Comparison of ENCODE assay signal across 21 cellular contexts in the genomic region with DNA sequence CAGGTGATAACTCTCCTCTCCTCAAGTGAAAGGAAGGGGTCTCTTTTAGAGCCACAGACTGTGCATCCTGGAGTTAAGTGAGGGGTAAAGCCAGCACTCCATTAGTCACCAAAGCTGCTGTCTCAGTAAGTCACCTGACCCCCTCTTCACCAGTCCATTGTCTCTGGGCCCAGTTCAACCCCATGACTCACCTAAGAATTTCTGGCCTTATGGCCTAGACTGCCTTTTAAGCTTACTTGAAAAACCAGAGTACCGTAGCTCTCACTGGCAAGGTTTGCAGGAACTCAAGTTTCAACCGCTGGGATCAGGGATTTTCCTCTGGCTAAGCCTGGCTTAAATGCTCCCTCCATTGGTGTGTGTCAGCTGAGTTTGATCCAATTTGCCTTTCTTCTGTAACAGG. TPM values are rescaled to one million over a fixed set of nuclear protein-coding genes. Genes with fewer than 3 reads are reported as not detected.
DNase-seq lines count a peak whose midpoint lies in the region; FAIRE-seq and TF ChIP-seq lines count a peak whose summit lies in the region.
"Had no signal": no experiment of that assay in that cellular context is flagged by ENCODE, and none has a peak within 500 bp of the region (broad histone marks: within the 10 kb centered on the region; RNA-seq: fewer than 3 reads in every experiment).

No MANE protein-coding gene starts in this region.

- no peaks in the 10 kb centered on the region for H3K79me2 ChIP-seq in mesendoderm (ENCODE audit: control insufficient read depth, insufficient read depth, low read length)

- H3K9ac ChIP-seq in mesendoderm (ENCODE audit: low read length) = no peak overlapping the region

- no peak overlapping the region for H2BK5ac ChIP-seq in mesendoderm (ENCODE audit: low read length)

- no peak overlapping the region for H2AK5ac ChIP-seq in mesendoderm (ENCODE audit: low read length)

- no peaks in the 10 kb centered on the region for H3K27me3 ChIP-seq in bronchial epithelial cell (ENCODE audit: control insufficient read depth, insufficient read depth, low read length)
- no peaks in the 10 kb centered on the region for H3K27me3 ChIP-seq in mesendoderm (ENCODE audit: insufficient read depth, low read length, poor library complexity)

- no peak overlapping the region for H3K56ac ChIP-seq in mesendoderm (ENCODE audit: low read length)

- no peaks in the 10 kb centered on the region for H3K79me1 ChIP-seq in mesendoderm (ENCODE audit: low read length)

- H3K4me1 Mint-ChIP-seq in HFFc6 (ENCODE audit: low read depth) = peaks cover 2% of the 10 kb centered on the region
- H3K4me1 Mint-ChIP-seq: endodermal cell had no signal

- no peak overlapping the region for H3K23ac ChIP-seq in mesendoderm (ENCODE audit: low read length)

- no peak overlapping the region for H3K4me2 ChIP-seq in mesendoderm (ENCODE audit: low read length)

- peaks cover 5% of the 10 kb centered on the region for H3K27me3 Mint-ChIP-seq in HFFc6 (ENCODE audit: insufficient read depth)
- H3K27me3 Mint-ChIP-seq: activated naive CD4-positive, alpha-beta T cell treated with anti-CD3 and anti-CD28 coated beads, Interleukin-2, amount 50 U/mL, for 24 hours had no signal

- FAIRE-seq in bronchial epithelial cell (lab: Jason Lieb, UNC) = peak; percentile 79
- FAIRE-seq: G401.6 had no signal

- H3K27ac ChIP-seq in mesendoderm (ENCODE audit: low read depth, low read length) = no peak overlapping the region
- H3K27ac ChIP-seq: prostate gland had no signal

- no peaks in the 10 kb centered on the region for H3K9me3 Mint-ChIP-seq in HFFc6
- H3K9me3 Mint-ChIP-seq: activated naive CD4-positive, alpha-beta T cell treated with anti-CD3 and anti-CD28 coated beads, Interleukin-2, amount 50 U/mL, for 24 hours; endodermal cell had no signal

- WGBS in mesendoderm (ENCODE audit: extremely low coverage, insufficient coverage, low lambda C conversion rate) = no CpG with 5 or more reads among the region's 2 CpGs

- H3K18ac ChIP-seq in mesendoderm (ENCODE audit: low read length) = no peak overlapping the region

- no peak overlapping the region for H3K4me3 ChIP-seq in bronchial epithelial cell (ENCODE audit: low read depth, low read length)
- no peak overlapping the region for H3K4me3 ChIP-seq in mesendoderm (ENCODE audit: low read length)
- H3K4me3 ChIP-seq: prostate gland had no signal

- no peak overlapping the region for H3K4ac ChIP-seq in mesendoderm (ENCODE audit: low read depth, low read length)

- no peak overlapping the region for H4K8ac ChIP-seq in mesendoderm (ENCODE audit: low read depth, low read length)

- DNase-seq in EH (ENCODE audit: low read depth) (peak; percentile 6), NCI-H2029 (lab: John Stamatoyannopoulos, UW) (peak; percentile 46), bronchial epithelial cell (ENCODE audit: low read depth) (peak; percentile 74), mesendoderm (peak; percentile 49), NCI-H69 (lab: John Stamatoyannopoulos, UW) (no peak), HUDEP-2 (lab: John Stamatoyannopoulos, UW; ENCODE audit: unreplicated experiment in 76 of 76) (no peak), iPS-NIHi7 (ENCODE audit: extremely low spot score) (no peak), HFFc6 (no peak)
- DNase-seq: BE2C; caudate nucleus; endodermal cell; NCI-H1436 treated with DMSO at 0.1 percent for 48 hours; NCI-H526 treated with DMSO at 0.1 percent for 48 hours; stimulated activated CD4-positive, alpha-beta T cell treated with anti-CD3 and anti-CD28 coated beads, Interleukin-15, amount 100 ng/mL, for 24 hours; substantia nigra; T-helper 2 cell had no signal

- H2BK120ac ChIP-seq in mesendoderm (ENCODE audit: low read depth, low read length) = no peak overlapping the region

- H4K5ac ChIP-seq in mesendoderm (ENCODE audit: low read length) = no peak overlapping the region

- no peak overlapping the region for H3K4me3 Mint-ChIP-seq in HFFc6
- H3K4me3 Mint-ChIP-seq: activated naive CD4-positive, alpha-beta T cell treated with anti-CD3 and anti-CD28 coated beads, Interleukin-2, amount 50 U/mL, for 24 hours; endodermal cell had no signal

- no peaks in the 10 kb centered on the region for H3K36me3 Mint-ChIP-seq in HFFc6 (ENCODE audit: low read depth)
- H3K36me3 Mint-ChIP-seq: activated naive CD4-positive, alpha-beta T cell treated with anti-CD3 and anti-CD28 coated beads, Interleukin-2, amount 50 U/mL, for 24 hours had no signal

- no peaks in the 10 kb centered on the region for H3K4me1 ChIP-seq in mesendoderm (ENCODE audit: control insufficient read depth, low read depth, low read length)
- H3K4me1 ChIP-seq: BE2C, prostate gland had no signal

- H3K27ac Mint-ChIP-seq in HFFc6 = no peak overlapping the region
- H3K27ac Mint-ChIP-seq: activated naive CD4-positive, alpha-beta T cell treated with anti-CD3 and anti-CD28 coated beads, Interleukin-2, amount 50 U/mL, for 24 hours; endodermal cell had no signal

- no peaks in the 10 kb centered on the region for H3K36me3 ChIP-seq in bronchial epithelial cell (ENCODE audit: control insufficient read depth, insufficient read depth, low read length)
- no peaks in the 10 kb centered on the region for H3K36me3 ChIP-seq in mesendoderm (ENCODE audit: control insufficient read depth, insufficient read depth, low read length)
- H3K36me3 ChIP-seq: BE2C, prostate gland had no signal

- no peak for TF ChIP-seq CTCF in bronchial epithelial cell (IDR thresholded peaks at IDR 0.05; ENCODE audit: insufficient read depth, low read length, severe bottlenecking)
- no peak for TF ChIP-seq CTCF in HFFc6 (IDR thresholded peaks at IDR 0.05)

- H2BK15ac ChIP-seq in mesendoderm (replicated peaks; ENCODE audit: low read depth) = no peak overlapping the region

RNA-seq across cellular contexts. Expression of a gene that starts 23.4 kb away (rescaled TPM):
- total RNA-seq in bronchial epithelial cell = 6.8 and 8.1 TPM in 2 replicates
- polyA plus RNA-seq in mesendoderm (2013, experiment 1 of 2) = 21.4 TPM
- polyA plus RNA-seq in mesendoderm (2013, experiment 2 of 2) = 21.7 TPM
- 10 to 100 TPM; 18.4 to 23.4 (median 19.0) TPM for total RNA-seq in HFFc6 (2021; fragmentation: NEBNext Ultra II Directional; extraction: Animal tissue kit (Norgen Biotek cat#: 25700))

RNA-seq across cellular contexts. Expression of a gene that starts 30.8 kb away (rescaled TPM):
- total RNA-seq in bronchial epithelial cell = 0.79 and 1.7 TPM in 2 replicates
- polyA plus RNA-seq in mesendoderm (2013, experiment 1 of 2) = 1.7 TPM
- polyA plus RNA-seq in mesendoderm (2013, experiment 2 of 2) = 1.4 TPM
- total RNA-seq in HFFc6 (2021; fragmentation: NEBNext Ultra II Directional; extraction: Animal tissue kit (Norgen Biotek cat#: 25700)) = 1 to 10 TPM; 2.2 to 3.7 (median 3.3) TPM

RNA-seq across cellular contexts. Expression of a gene that starts 38.9 kb away (rescaled TPM):
- total RNA-seq in bronchial epithelial cell = not detected in 2 replicates
- not detected for polyA plus RNA-seq in mesendoderm (2013, experiment 1 of 2)
- polyA plus RNA-seq in mesendoderm (2013, experiment 2 of 2) = not detected
- total RNA-seq in HFFc6 (2021; fragmentation: NEBNext Ultra II Directional; extraction: Animal tissue kit (Norgen Biotek cat#: 25700)) = not detected
- total RNA-seq: endodermal cell, left lobe of liver, prostate gland, Right ventricle myocardium inferior had no signal

RNA-seq across cellular contexts. Expression of a gene that starts 48.5 kb away (rescaled TPM):
- not detected in 2 replicates for total RNA-seq in bronchial epithelial cell
- 5.9 TPM for polyA plus RNA-seq in mesendoderm (2013, experiment 1 of 2)
- 7.0 TPM for polyA plus RNA-seq in mesendoderm (2013, experiment 2 of 2)
- total RNA-seq in HFFc6 (2021; fragmentation: NEBNext Ultra II Directional; extraction: Animal tissue kit (Norgen Biotek cat#: 25700)) = not detected
- total RNA-seq: left lobe of liver, prostate gland, Right ventricle myocardium inferior had no signal

Comparison
In these comparisons a context has a peak if more than half of its experiments do, and no peak if none do; other contexts are left out.
1. DNase-seq: peak in EH (single experiment), NCI-H2029 (single experiment), bronchial epithelial cell (single experiment) and mesendoderm (single experiment); none in NCI-H69 (single experiment), HUDEP-2 (0 of 76), iPS-NIHi7 (single experiment) and HFFc6 (single experiment).